ENCODE assay signal across 18 cellular contexts in genomic region chr3:128997486-128997885, GRCh38. TPM values are rescaled to one million over a fixed set of nuclear protein-coding genes. Genes with fewer than 3 reads are reported as not detected.
DNase-seq lines count a peak whose midpoint lies in the region; ATAC-seq, FAIRE-seq and TF ChIP-seq lines count a peak whose summit lies in the region.
"Had no signal": no experiment of that assay in that cellular context is flagged by ENCODE, and none has a peak within 500 bp of the region (broad histone marks: within the 10 kb centered on the region; RNA-seq: fewer than 3 reads in every experiment).

No MANE protein-coding gene starts in this region.

- H4K20me1 ChIP-seq in BLaER1 (peaks cover 18% of the 10 kb centered on the region), H1 (replicated peaks in 1 of 2; ENCODE audit: control insufficient read depth in 1 of 2, insufficient read depth in 2 of 2, low read length in 2 of 2) (peaks cover under 1 to 4% of the 10 kb centered on the region in 2 experiments)

- no peak for ATAC-seq in GM19395 (IDR thresholded peaks at IDR 0.05; ENCODE audit: unreplicated experiment)

- H2AK5ac ChIP-seq in H1 (ENCODE audit: low read depth, low read length), result no peak overlapping the region

- H3K23ac ChIP-seq in H1 (ENCODE audit: insufficient read length), result no peak overlapping the region

- POLR2A ChIA-PET in HEK293 (lab: Yijun Ruan, JAX) (no interaction called here), H1 (lab: Charles Lee; ENCODE audit: partially characterized antibody) (no interaction called here)

- peaks cover 24% of the 10 kb centered on the region for H3K27me3 Mint-ChIP-seq in progenitor cell of endocrine pancreas
- H3K27me3 Mint-ChIP-seq in activated T-cell treated with anti-CD3 and anti-CD28 coated beads, Interleukin-2, amount 50 U/mL, for 24 hours, result peaks cover 19% of the 10 kb centered on the region

- H2BK120ac ChIP-seq in H1 (replicated peaks; ENCODE audit: low read depth, low read length), result no peak overlapping the region

- H3K4me1 Mint-ChIP-seq in progenitor cell of endocrine pancreas (ENCODE audit: low read depth), result peaks cover 28% of the 10 kb centered on the region
- peaks cover 41% of the 10 kb centered on the region for H3K4me1 Mint-ChIP-seq in activated T-cell treated with anti-CD3 and anti-CD28 coated beads, Interleukin-2, amount 50 U/mL, for 24 hours (ENCODE audit: low read depth)

- H2BK15ac ChIP-seq in H1 (ENCODE audit: low read length), result no peak overlapping the region

- TF ChIP-seq POLR2A in H1 (IDR thresholded peaks at IDR 0.05; ENCODE audit: control extremely low read depth in 1 of 2, low read depth in 2 of 2, low read length in 2 of 2) (no peak), testis (IDR thresholded peaks at IDR 0.05) (no peak)

- no peaks in the 10 kb centered on the region for H3K79me1 ChIP-seq in H1 (ENCODE audit: low read depth, low read length)

- H4K8ac ChIP-seq in H1 (ENCODE audit: extremely low read depth, insufficient read depth, low read length), result no peak overlapping the region

- H3K27ac Mint-ChIP-seq in progenitor cell of endocrine pancreas, result peak overlapping the region; percentile 20
- no peak overlapping the region for H3K27ac Mint-ChIP-seq in activated T-cell treated with anti-CD3 and anti-CD28 coated beads, Interleukin-2, amount 50 U/mL, for 24 hours
- H3K27ac Mint-ChIP-seq: CD4-positive, CD25-positive, alpha-beta regulatory T cell; CD8-positive, alpha-beta memory T cell; H9 had no signal

- H3K14ac ChIP-seq in H1 (ENCODE audit: insufficient read length), result no peak overlapping the region

- no peak for TF ChIP-seq CTCF in HEK293 (tag by site-specific recombination; IDR thresholded peaks at IDR 0.05)
- no peak for TF ChIP-seq CTCF in H1 (IDR thresholded peaks at IDR 0.05; ENCODE audit: control extremely low read depth in 1 of 3, insufficient read depth in 1 of 3, low read depth in 1 of 3, low read length in 3 of 3)
- TF ChIP-seq CTCF in progenitor cell of endocrine pancreas (IDR thresholded peaks at IDR 0.05; ENCODE audit: unreplicated experiment), result no peak
- no peak for TF ChIP-seq CTCF in testis (IDR thresholded peaks at IDR 0.05)

- no peak overlapping the region for H2BK12ac ChIP-seq in H1 (ENCODE audit: low read depth, low read length)

- H3K4me3 ChIP-seq in BLaER1 (no peak overlapping the region), HEK293 (ENCODE audit: low read depth, low read length) (no peak overlapping the region), H1 (ENCODE audit: extremely low read depth in 1 of 4, insufficient read depth in 2 of 4, low read depth in 3 of 4, low read length in 4 of 4) (no peak overlapping the region), testis (no peak overlapping the region)

- peaks cover 95% of the 10 kb centered on the region for H3K4me1 ChIP-seq in BLaER1
- H3K4me1 ChIP-seq in HEK293 (ENCODE audit: control insufficient read depth, insufficient read depth, low read length), result no peaks in the 10 kb centered on the region
- peaks cover 7 to 26% (median 21%) of the 10 kb centered on the region in 4 experiments for H3K4me1 ChIP-seq in H1 (replicated peaks in 1 of 4; ENCODE audit: control insufficient read depth in 3 of 4, insufficient read depth in 4 of 4, low read length in 3 of 4)
- H3K4me1 ChIP-seq in testis, result peaks cover 18% of the 10 kb centered on the region

- no peak overlapping the region for H4K91ac ChIP-seq in H1 (replicated peaks; ENCODE audit: insufficient read length, low read length)

- H3K4ac ChIP-seq in H1 (replicated peaks; ENCODE audit: insufficient read length, low read depth, low read length), result no peak overlapping the region

- no peaks in the 10 kb centered on the region for H3K36me3 ChIP-seq in BLaER1
- no peaks in the 10 kb centered on the region for H3K36me3 ChIP-seq in HEK293 (ENCODE audit: control insufficient read depth in 2 of 2, insufficient read depth in 1 of 2, low read length in 2 of 2)
- H3K36me3 ChIP-seq in H1 (ENCODE audit: control insufficient read depth in 2 of 4, insufficient read depth in 4 of 4, low read length in 3 of 4), result peaks cover 0 to 9% (median 0%) of the 10 kb centered on the region in 4 experiments; a peak in 1 of 8 replicates
- H3K36me3 ChIP-seq in testis (ENCODE audit: low read depth, missing control alignments), result no peaks in the 10 kb centered on the region

- no peak for TF ChIP-seq RAD21 in H1 (IDR thresholded peaks at IDR 0.05 in 1 of 2, conservative IDR thresholded peaks at IDR 0.05 in 1 of 2; ENCODE audit: low read depth in 2 of 2, low read length in 2 of 2)

- H3K27me3 ChIP-seq in BLaER1 (peaks cover 31% of the 10 kb centered on the region), H1 (replicated peaks in 1 of 4; ENCODE audit: control insufficient read depth in 3 of 4, extremely low read depth in 1 of 4, insufficient read depth in 3 of 4, low read length in 3 of 4) (peaks cover 29 to 47% (median 43%) of the 10 kb centered on the region in 4 experiments), testis (no peaks in the 10 kb centered on the region)

- no peak overlapping the region for H4K5ac ChIP-seq in H1 (ENCODE audit: insufficient read length, low read depth, low read length)

- H3K36me3 Mint-ChIP-seq in progenitor cell of endocrine pancreas (ENCODE audit: insufficient read depth), result no peaks in the 10 kb centered on the region
- no peaks in the 10 kb centered on the region for H3K36me3 Mint-ChIP-seq in activated T-cell treated with anti-CD3 and anti-CD28 coated beads, Interleukin-2, amount 50 U/mL, for 24 hours (ENCODE audit: low read depth)
- H3K36me3 Mint-ChIP-seq: CD4-positive, CD25-positive, alpha-beta regulatory T cell had no signal

- H3K9me3 ChIP-seq in BLaER1, result no peaks in the 10 kb centered on the region
- no peaks in the 10 kb centered on the region for H3K9me3 ChIP-seq in HEK293 (ENCODE audit: control insufficient read depth, insufficient read depth, low read depth, low read length)
- no peaks in the 10 kb centered on the region for H3K9me3 ChIP-seq in H1 (ENCODE audit: insufficient read depth in 2 of 2, low read depth in 1 of 2, low read length in 1 of 2)
- H3K9me3 ChIP-seq in testis, result no peaks in the 10 kb centered on the region

- H2AFZ ChIP-seq in H1 (ENCODE audit: low read length), result no peak overlapping the region

- no peaks in the 10 kb centered on the region for H3K79me2 ChIP-seq in H1 (ENCODE audit: control insufficient read depth in 1 of 2, insufficient read depth in 2 of 2, low read length in 2 of 2)

- H3K18ac ChIP-seq in H1 (ENCODE audit: extremely low read depth, low read length), result no peak overlapping the region

- H3K4me2 ChIP-seq in BLaER1 (peak overlapping the region; percentile 86), H1 (ENCODE audit: insufficient read depth in 1 of 2, low read depth in 2 of 2, low read length in 2 of 2) (no peak overlapping the region)

- H3K27ac ChIP-seq in BLaER1, result no peak overlapping the region
- H3K27ac ChIP-seq in HEK293 (ENCODE audit: extremely low read depth, low read depth, low read length), result no peak overlapping the region
- H3K27ac ChIP-seq in H1 (ENCODE audit: low read depth, low read length), result no peak overlapping the region
- no peak overlapping the region for H3K27ac ChIP-seq in testis

- DNase-seq in H1 (ENCODE audit: low read depth in 1 of 2, low spot score in 2 of 2) (no peak), progenitor cell of endocrine pancreas (ENCODE audit: low spot score, unreplicated experiment) (no peak), testis (no peak)
- DNase-seq in activated T-cell treated with anti-CD3 and anti-CD28 coated beads, Interleukin-2, amount 50 U/mL, for 24 hours, result no peak
- DNase-seq: 8988T; C1 segment of cervical spinal cord; CD4-positive, CD25-positive, alpha-beta regulatory T cell; CD8-positive, alpha-beta memory T cell; COR-L47; GOT3; H9 had no signal

- H3K9ac ChIP-seq in BLaER1 (no peak overlapping the region), H1 (replicated peaks in 1 of 4; ENCODE audit: extremely low read depth in 1 of 4, low read depth in 3 of 4, low read length in 3 of 4) (no peak overlapping the region)

- H3K4me3 Mint-ChIP-seq in progenitor cell of endocrine pancreas (ENCODE audit: low read depth), result no peak overlapping the region
- H3K4me3 Mint-ChIP-seq in activated T-cell treated with anti-CD3 and anti-CD28 coated beads, Interleukin-2, amount 50 U/mL, for 24 hours, result no peak overlapping the region
- H3K4me3 Mint-ChIP-seq: CD4-positive, CD25-positive, alpha-beta regulatory T cell; H9 had no signal

- 90% methylated on average over 4 of the region's 4 CpGs; no CpG with 5 or more reads in 1 of the 2 experiments for WGBS in H1 (ENCODE audit: extremely low coverage in 1 of 2, insufficient coverage in 1 of 2, insufficient read length in 1 of 2, insufficient replicate concordance in 2 of 2, low coverage in 1 of 2, low lambda C conversion rate in 2 of 2, missing lambda C conversion rate in 1 of 2), 2 experiments
- WGBS in testis, 2 donors, result 86% methylated on average over 4 of the region's 4 CpGs

- peaks cover 25% of the 10 kb centered on the region; the same call in 1 of the 2 replicates for H3K23me2 ChIP-seq in H1 (ENCODE audit: low read depth, low read length)

- peak; percentile 13 for FAIRE-seq in H1 (lab: Jason Lieb, UNC)
- FAIRE-seq: GM12892, GM18507 had no signal

- intact Hi-C loops in testis (cut with DNase I; ENCODE audit: low total_unique reads), result no loop called here

- CTCF ChIA-PET in HEK293 (lab: Yijun Ruan, JAX), result interaction anchor here (2.4 kb wide), 1 partner anchor 27 kb away, joined by 8 read pairs; no protein-coding TSS in a partner anchor
- CTCF ChIA-PET in H1 (lab: Charles Lee; ENCODE audit: partially characterized antibody), result no interaction called here

- H3K9me3 Mint-ChIP-seq in progenitor cell of endocrine pancreas (ENCODE audit: low read depth), result no peaks in the 10 kb centered on the region
- H3K9me3 Mint-ChIP-seq in activated T-cell treated with anti-CD3 and anti-CD28 coated beads, Interleukin-2, amount 50 U/mL, for 24 hours, result no peaks in the 10 kb centered on the region
- H3K9me3 Mint-ChIP-seq: CD8-positive, alpha-beta memory T cell had no signal

- TF ChIP-seq EP300 in H1 (IDR thresholded peaks at IDR 0.05; ENCODE audit: borderline replicate concordance in 1 of 2, low read depth in 2 of 2, low read length in 2 of 2), result no peak

- H3K56ac ChIP-seq in H1 (replicated peaks; ENCODE audit: insufficient read length, low read depth, low read length), result no peak overlapping the region

- H2BK5ac ChIP-seq in H1 (ENCODE audit: low read depth, low read length), result no peak overlapping the region

- H2BK20ac ChIP-seq in H1 (ENCODE audit: low read length), result no peak overlapping the region

RNA-seq across cellular contexts. Expression of gene CFAP92, which starts 3.6 kb away (rescaled TPM):
- 2.0 and 2.4 TPM in 2 replicates for total RNA-seq in H1 (2021; fragmentation: NEBNext Ultra II Directional; extraction: Animal tissue kit (Norgen Biotek cat#: 25700))
- polyA plus RNA-seq in H1 (2011; rRNA removed) (0.77 and 1.2 TPM in 2 replicates), testis (ENCODE audit: insufficient read depth, low read depth, low replicate concordance) (62.0 TPM)
- polyA plus RNA-seq in H1 (2011; cell fraction: cytosol; rRNA removed), result 0.94 TPM
- polyA plus RNA-seq in H1 (2011; cell fraction: nucleus; rRNA removed), result 1.2 TPM
- polyA plus RNA-seq in H1 (2012, experiment 1 of 2), result 1.1 to 1.6 TPM (median 1.2 TPM) in 4 replicates
- 0.60 TPM for polyA plus RNA-seq in H1 (2012, experiment 2 of 2)
- 1.4 TPM for polyA plus RNA-seq in H1 (2013, experiment 1 of 2)
- polyA plus RNA-seq in H1 (2013, experiment 2 of 2), result 1.6 TPM
- 1.00 and 1.1 TPM in 2 replicates for polyA minus RNA-seq in H1 (2011; rRNA and poly(A)+ RNA removed)
- polyA minus RNA-seq in H1 (2011; cell fraction: cytosol; rRNA and poly(A)+ RNA removed), result 0.73 TPM
- 2.2 TPM for polyA minus RNA-seq in H1 (2011; cell fraction: nucleus; rRNA and poly(A)+ RNA removed)
- total RNA-seq in progenitor cell of endocrine pancreas (2.4 and 2.7 TPM in 2 replicates), testis (10 to 100 TPM; 16.0 to 26.7 TPM)
- total RNA-seq: A673; CD4-positive, CD25-positive, alpha-beta regulatory T cell had no signal

RNA-seq across cellular contexts. Expression of gene EFCC1, which starts 3.6 kb away (rescaled TPM):
- total RNA-seq in H1 (2021; fragmentation: NEBNext Ultra II Directional; extraction: Animal tissue kit (Norgen Biotek cat#: 25700)), result 0.37 and 0.44 TPM in 2 replicates
- polyA plus RNA-seq in H1 (2011; rRNA removed) (0.14 and 0.30 TPM in 2 replicates), testis (ENCODE audit: insufficient read depth, low read depth, low replicate concordance) (2.6 TPM)
- 0.18 TPM for polyA plus RNA-seq in H1 (2011; cell fraction: cytosol; rRNA removed)
- polyA plus RNA-seq in H1 (2011; cell fraction: nucleus; rRNA removed), result 0.40 TPM
- polyA plus RNA-seq in H1 (2012, experiment 1 of 2), result 0.08 to 0.13 TPM in 2 of 4 replicates, not detected in the others
- polyA plus RNA-seq in H1 (2012, experiment 2 of 2), result 0.10 TPM
- 0.02 TPM for polyA plus RNA-seq in H1 (2013, experiment 1 of 2)
- polyA plus RNA-seq in H1 (2013, experiment 2 of 2), result 0.07 TPM
- polyA minus RNA-seq in H1 (2011; rRNA and poly(A)+ RNA removed), result 0.32 and 0.41 TPM in 2 replicates
- polyA minus RNA-seq in H1 (2011; cell fraction: cytosol; rRNA and poly(A)+ RNA removed), result not detected
- polyA minus RNA-seq in H1 (2011; cell fraction: nucleus; rRNA and poly(A)+ RNA removed), result 0.20 TPM
- total RNA-seq in progenitor cell of endocrine pancreas (0.60 TPM in 2 replicates), testis (1 to 10 TPM; 2.8 to 2.9 TPM)
- total RNA-seq: A673, Daoy had no signal
- polyA plus RNA-seq: CD4-positive, CD25-positive, alpha-beta regulatory T cell had no signal
